Comparison of ENCODE assay signal across 14 cellular contexts in genomic region chr6:113598786-113599185, GRCh38.
"Had no signal": no experiment of that assay in that cellular context is flagged by ENCODE, and none has a peak within 500 bp of the region (broad histone marks: within the 10 kb centered on the region; RNA-seq: fewer than 3 reads in every experiment).

No MANE protein-coding gene starts in this region.

- H3K27me3 Mint-ChIP-seq: type B pancreatic cell had no signal

- H3K27ac ChIP-seq: coronary artery, heart left ventricle had no signal

- FAIRE-seq: frontal cortex, small intestine, urothelium cell line had no signal

- ATAC-seq: heart left ventricle, natural killer cell, right cardiac atrium had no signal

- H3K4me1 Mint-ChIP-seq: natural killer cell had no signal

- H3K4me3 ChIP-seq: coronary artery, heart left ventricle had no signal

- H3K27me3 ChIP-seq: heart left ventricle had no signal

- H3K4me3 Mint-ChIP-seq: mesothelial cell of epicardium, natural killer cell, type B pancreatic cell had no signal

- H3K27ac Mint-ChIP-seq: mesothelial cell of epicardium, natural killer cell, type B pancreatic cell had no signal

- H3K36me3 Mint-ChIP-seq: natural killer cell, type B pancreatic cell had no signal

- DNase-seq: effector CD4-positive, alpha-beta T cell; heart left ventricle; hippocampal formation; mammary epithelial cell; natural killer cell; right cardiac atrium; small intestine; stimulated activated CD4-positive, alpha-beta T cell treated with anti-CD3 and anti-CD28 coated beads, Interleukin-2, amount 100 ng/mL, for 48 hours; stimulated activated naive CD4-positive, alpha-beta T cell treated with Interleukin-2 at 50 U/mL for 16 hours had no signal

- H3K36me3 ChIP-seq: heart left ventricle had no signal
